Comparison of ENCODE assay signal across 11 cellular contexts in genomic region chr15:99909914-99910313, GRCh38.
DNase-seq lines count a peak whose midpoint lies in the region; ATAC-seq, FAIRE-seq and TF ChIP-seq lines count a peak whose summit lies in the region.
"Had no signal": no experiment of that assay in that cellular context is flagged by ENCODE, and none has a peak within 500 bp of the region (broad histone marks: within the 10 kb centered on the region; RNA-seq: fewer than 3 reads in every experiment).

No MANE protein-coding gene starts in this region.

- H3K27ac ChIP-seq in HepG2 (ENCODE audit: extremely low read length, insufficient read depth, low read length) (no peak overlapping the region), right lobe of liver (no peak overlapping the region)

- no peak overlapping the region for H3K27ac Mint-ChIP-seq in activated CD8-positive, alpha-beta T cell treated with anti-CD3 and anti-CD28 coated beads, Interleukin-2, amount 10 ng/mL, durations not matched to agents 7 days and 5 days
- H3K27ac Mint-ChIP-seq: activated naive CD4-positive, alpha-beta T cell treated with anti-CD3 and anti-CD28 coated beads, Interleukin-2, amount 10 ng/mL, durations not matched to agents 7 days and 5 days had no signal

- H3K4me1 Mint-ChIP-seq in activated CD8-positive, alpha-beta T cell treated with anti-CD3 and anti-CD28 coated beads, Interleukin-2, amount 10 ng/mL, durations not matched to agents 7 days and 5 days (ENCODE audit: low read depth): no peaks in the 10 kb centered on the region

- no peak for FAIRE-seq in HepG2 (lab: Jason Lieb, UNC)
- FAIRE-seq in urothelium cell line (lab: Jason Lieb, UNC): no peak

- no peak overlapping the region for H3K4me3 ChIP-seq in HepG2 (replicated peaks in 1 of 3; ENCODE audit: insufficient read depth in 1 of 3, low read depth in 2 of 3, low read length in 3 of 3)
- H3K4me3 ChIP-seq in right lobe of liver: no peak overlapping the region
- H3K4me3 ChIP-seq in epithelial cell of esophagus (ENCODE audit: low read length): no peak overlapping the region

- H3K36me3 ChIP-seq in HepG2 (replicated peaks in 1 of 2; ENCODE audit: control insufficient read depth in 1 of 2, insufficient read depth in 2 of 2, low read length in 2 of 2) (no peaks in the 10 kb centered on the region), right lobe of liver (no peaks in the 10 kb centered on the region)

- TF ChIP-seq POLR2A in HepG2 (IDR thresholded peaks at IDR 0.05; ENCODE audit: insufficient read depth in 1 of 2, low read depth in 2 of 2, low read length in 2 of 2): no peak
- TF ChIP-seq POLR2A in right lobe of liver (IDR thresholded peaks at IDR 0.05): no peak

- H3K9ac ChIP-seq in HepG2 (ENCODE audit: insufficient read depth, low read depth, low read length): no peak overlapping the region

- peak; percentile 27; the same call in 1 of the 2 replicates for TF ChIP-seq RAD21 in HepG2 (CRISPR knock-in tag; IDR thresholded peaks at IDR 0.05)

- no peak overlapping the region for H3K4me3 Mint-ChIP-seq in activated CD8-positive, alpha-beta T cell treated with anti-CD3 and anti-CD28 coated beads, Interleukin-2, amount 10 ng/mL, durations not matched to agents 7 days and 5 days
- H3K4me3 Mint-ChIP-seq: activated naive CD4-positive, alpha-beta T cell treated with anti-CD3 and anti-CD28 coated beads, Interleukin-2, amount 10 ng/mL, durations not matched to agents 7 days and 5 days had no signal

- in situ Hi-C loops in HepG2 (cut with HindIII; ENCODE audit: extremely low pct_ligation_motif_present, low pct_unique_long_range_greater_than_20kb): no loop called here

- H3K4me1 ChIP-seq in HepG2 (ENCODE audit: insufficient read depth, low read length) (no peaks in the 10 kb centered on the region), right lobe of liver (no peaks in the 10 kb centered on the region)

- H3K27me3 ChIP-seq in HepG2 (ENCODE audit: control insufficient read depth in 1 of 2, insufficient read depth in 2 of 2, low read length in 2 of 2) (no peaks in the 10 kb centered on the region), right lobe of liver (no peaks in the 10 kb centered on the region)

- no peak for TF ChIP-seq EP300 in HepG2 (IDR thresholded peaks at IDR 0.05; ENCODE audit: low read depth in 2 of 2, low read length in 2 of 2)
- TF ChIP-seq EP300 in HepG2 (CRISPR knock-in tag; IDR thresholded peaks at IDR 0.05; ENCODE audit: borderline replicate concordance): no peak

- intact Hi-C loops in HepG2 (cut with micrococcal nuclease; ENCODE audit: unreplicated experiment): loop anchor here (1.0 kb wide), 1 partner anchor 118 kb away; no protein-coding TSS in a partner anchor
- intact Hi-C loops in right lobe of liver (cut with DNase I): no loop called here

- 55% methylated on average over 4 of the region's 6 CpGs for WGBS in HepG2 (ENCODE audit: low lambda C conversion rate)
- WGBS in right lobe of liver (ENCODE audit: insufficient coverage, low coverage, low lambda C conversion rate, missing lambda C conversion rate): 46% methylated on average over 6 of the region's 6 CpGs

- H3K36me3 Mint-ChIP-seq in activated CD8-positive, alpha-beta T cell treated with anti-CD3 and anti-CD28 coated beads, Interleukin-2, amount 10 ng/mL, durations not matched to agents 7 days and 5 days (ENCODE audit: low read depth): no peaks in the 10 kb centered on the region
- H3K36me3 Mint-ChIP-seq: activated naive CD4-positive, alpha-beta T cell treated with anti-CD3 and anti-CD28 coated beads, Interleukin-2, amount 10 ng/mL, durations not matched to agents 7 days and 5 days had no signal

- ATAC-seq in HepG2: peak; percentile 86
- no peak for ATAC-seq in right lobe of liver
- no peak for ATAC-seq in activated CD8-positive, alpha-beta T cell treated with anti-CD3 and anti-CD28 coated beads, Interleukin-2, amount 10 ng/mL, durations not matched to agents 7 days and 5 days

- peak; percentile 9 for DNase-seq in HepG2 (ENCODE audit: low spot score)
- no peak for DNase-seq in right lobe of liver
- peak; percentile 3 for DNase-seq in NCI-H69 (lab: John Stamatoyannopoulos, UW)
- no peak for DNase-seq in epithelial cell of esophagus (ENCODE audit: low read depth)
- peak; percentile 23 for DNase-seq in urothelium cell line (ENCODE audit: low spot score)
- DNase-seq in GM03348 (ENCODE audit: low spot score): no peak
- no peak for DNase-seq in midbrain (lab: John Stamatoyannopoulos, UW)
- no peak for DNase-seq in activated CD8-positive, alpha-beta T cell treated with anti-CD3 and anti-CD28 coated beads, Interleukin-2, amount 10 ng/mL, durations not matched to agents 7 days and 5 days
- DNase-seq: activated naive CD4-positive, alpha-beta T cell treated with anti-CD3 and anti-CD28 coated beads, Interleukin-2, amount 10 ng/mL, durations not matched to agents 7 days and 5 days; foreskin fibroblast; SW 1271 had no signal

- TF ChIP-seq CTCF in HepG2 (CRISPR knock-in tag; IDR thresholded peaks at IDR 0.05) (peak; percentile 60), right lobe of liver (IDR thresholded peaks at IDR 0.05) (peak in 1 of 4 donors; percentile 7), epithelial cell of esophagus (IDR thresholded peaks at IDR 0.05; ENCODE audit: insufficient read depth, low read depth, low read length, missing control alignments) (peak; percentile 25)

- no TSS peak for BruUV-seq in HepG2 (replicated peaks; lab: Mats Ljungman, UMichigan)

- H3K79me2 ChIP-seq in HepG2 (ENCODE audit: insufficient read depth, low read length): no peaks in the 10 kb centered on the region

- H4K20me1 ChIP-seq in HepG2 (ENCODE audit: insufficient read depth, low read length): no peaks in the 10 kb centered on the region

- no peak overlapping the region for H3K4me2 ChIP-seq in HepG2 (ENCODE audit: low read depth, low read length)

- H3K9me3 Mint-ChIP-seq in activated CD8-positive, alpha-beta T cell treated with anti-CD3 and anti-CD28 coated beads, Interleukin-2, amount 10 ng/mL, durations not matched to agents 7 days and 5 days (ENCODE audit: insufficient read depth): no peaks in the 10 kb centered on the region
- H3K9me3 Mint-ChIP-seq: activated naive CD4-positive, alpha-beta T cell treated with anti-CD3 and anti-CD28 coated beads, Interleukin-2, amount 10 ng/mL, durations not matched to agents 7 days and 5 days had no signal

- CTCF ChIA-PET in HepG2 (lab: Yijun Ruan, JAX; ENCODE audit: low intra/inter-chr PET ratio, low total read pairs): interaction anchor here (1.7 kb wide), 1 partner anchor 118 kb away, joined by 9 read pairs; no protein-coding TSS in a partner anchor
- CTCF ChIA-PET in activated CD8-positive, alpha-beta T cell treated with anti-CD3 and anti-CD28 coated beads, Interleukin-2, amount 10 ng/mL, durations not matched to agents 7 days and 5 days (lab: Charles Lee): no interaction called here

- POLR2A ChIA-PET in HepG2 (lab: Yijun Ruan, JAX): no interaction called here
- POLR2A ChIA-PET in activated CD8-positive, alpha-beta T cell treated with anti-CD3 and anti-CD28 coated beads, Interleukin-2, amount 10 ng/mL, durations not matched to agents 7 days and 5 days (lab: Charles Lee): no interaction called here

- H3K27me3 Mint-ChIP-seq in activated CD8-positive, alpha-beta T cell treated with anti-CD3 and anti-CD28 coated beads, Interleukin-2, amount 10 ng/mL, durations not matched to agents 7 days and 5 days (ENCODE audit: low read depth): no peaks in the 10 kb centered on the region

- H3K9me3 ChIP-seq in HepG2 (ENCODE audit: low read length) (no peaks in the 10 kb centered on the region), right lobe of liver (no peaks in the 10 kb centered on the region)

- H2AFZ ChIP-seq in HepG2 (ENCODE audit: low read length): no peak overlapping the region

TF ChIP-seq in HepG2, 621 proteins besides CTCF, POLR2A, EP300 and RAD21:
- TF ChIP-seq STAG1 (CRISPR knock-in tag; IDR thresholded peaks at IDR 0.05) (peak; percentile 60), CBX1 (IDR thresholded peaks at IDR 0.05; ENCODE audit: low read depth) (no peak), MXI1 (IDR thresholded peaks at IDR 0.05; ENCODE audit: borderline replicate concordance, low read depth, low read length) (no peak), DDIT3 (CRISPR knock-in tag; IDR thresholded peaks at IDR 0.05) (no peak), HOXA7 (CRISPR knock-in tag; IDR thresholded peaks at IDR 0.05) (no peak)

Comparison
In these comparisons a context has a peak if more than half of its experiments do, and no peak if none do; other contexts are left out.
1. DNase-seq: peak in HepG2 (single experiment), NCI-H69 (single experiment) and urothelium cell line (single experiment); none in right lobe of liver (0 of 3), epithelial cell of esophagus (single experiment), GM03348 (single experiment), midbrain (single experiment) and activated CD8-positive, alpha-beta T cell treated with anti-CD3 and anti-CD28 coated beads, Interleukin-2, amount 10 ng/mL, durations not matched to agents 7 days and 5 days (single experiment).